ENCODE assay signal across 10 cellular contexts in the genomic region with DNA sequence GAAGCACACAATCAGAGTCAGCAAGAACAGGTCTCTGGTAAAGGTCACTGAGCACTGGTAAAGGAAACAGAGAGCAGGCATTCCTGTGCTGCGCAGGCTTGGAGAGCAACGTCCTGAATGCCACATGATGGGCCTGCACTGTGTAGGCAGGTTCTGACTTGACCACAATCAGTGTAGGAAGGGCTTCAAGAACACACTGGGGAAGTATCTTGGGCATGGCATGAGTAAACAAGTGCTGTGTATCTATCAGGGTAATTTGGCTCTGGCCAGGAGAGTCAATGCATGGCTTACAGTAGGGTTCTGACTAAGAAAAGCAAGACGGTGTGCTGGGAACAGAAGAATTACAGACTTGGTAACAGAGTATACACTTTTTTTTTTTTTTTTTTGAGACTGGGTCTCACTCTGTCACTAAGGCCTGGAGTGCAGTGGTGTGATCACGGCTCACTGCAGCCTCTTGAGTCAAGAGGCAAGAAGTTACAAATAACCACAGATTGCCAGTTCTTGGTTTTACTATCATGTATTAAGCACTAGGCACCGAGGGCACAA. TPM values are rescaled to one million over a fixed set of nuclear protein-coding genes. Genes with fewer than 3 reads are reported as not detected.
DNase-seq lines count a peak whose midpoint lies in the region; ATAC-seq and TF ChIP-seq lines count a peak whose summit lies in the region.
"Had no signal": no experiment of that assay in that cellular context is flagged by ENCODE, and none has a peak within 500 bp of the region (broad histone marks: within the 10 kb centered on the region; RNA-seq: fewer than 3 reads in every experiment).

No MANE protein-coding gene starts in this region.

- H3K27ac ChIP-seq in right lobe of liver (peak overlapping the region in 1 of 3 donors; percentile 12), upper lobe of left lung (peak overlapping the region; percentile 57 to 78 (median 66))

- H3K36me3 ChIP-seq in right lobe of liver (peaks cover 0 to 19% (median 10%) of the 10 kb centered on the region in 4 donors), upper lobe of left lung (peaks cover 4 to 28% (median 7%) of the 10 kb centered on the region in 4 donors)

- H3K4me1 ChIP-seq in right lobe of liver (peaks cover 0 to 18% (median 11%) of the 10 kb centered on the region in 4 donors), upper lobe of left lung (peaks cover 59 to 79% (median 75%) of the 10 kb centered on the region in 4 donors)

- H3K4me3 Mint-ChIP-seq in activated naive CD4-positive, alpha-beta T cell treated with anti-CD3 and anti-CD28 coated beads, Interleukin-2, amount 50 U/mL, for 24 hours = peak overlapping the region; percentile 5
- H3K4me3 Mint-ChIP-seq: B cell had no signal

- H3K27me3 ChIP-seq in right lobe of liver (no peaks in the 10 kb centered on the region), upper lobe of left lung (no peaks in the 10 kb centered on the region)

- WGBS in right lobe of liver (ENCODE audit: insufficient coverage, low coverage, low lambda C conversion rate, missing lambda C conversion rate) = 39% methylated on average over 5 of the region's 5 CpGs
- 47 to 49% methylated on average over 5 of the region's 5 CpGs for WGBS in upper lobe of left lung, 2 donors

- H3K9me3 Mint-ChIP-seq in activated naive CD4-positive, alpha-beta T cell treated with anti-CD3 and anti-CD28 coated beads, Interleukin-2, amount 50 U/mL, for 24 hours = no peaks in the 10 kb centered on the region

- H3K36me3 Mint-ChIP-seq in activated naive CD4-positive, alpha-beta T cell treated with anti-CD3 and anti-CD28 coated beads, Interleukin-2, amount 50 U/mL, for 24 hours = peaks cover 12% of the 10 kb centered on the region

- TF ChIP-seq CTCF in right lobe of liver (IDR thresholded peaks at IDR 0.05) (no peak), upper lobe of left lung (IDR thresholded peaks at IDR 0.05) (no peak)

- H3K27ac Mint-ChIP-seq in activated naive CD4-positive, alpha-beta T cell treated with anti-CD3 and anti-CD28 coated beads, Interleukin-2, amount 50 U/mL, for 24 hours = peak overlapping the region; percentile 52
- H3K27ac Mint-ChIP-seq: B cell had no signal

- TF ChIP-seq POLR2A in right lobe of liver (IDR thresholded peaks at IDR 0.05) (no peak), upper lobe of left lung (IDR thresholded peaks at IDR 0.05) (peak in 1 of 4 donors; percentile 20)

- no peaks in the 10 kb centered on the region for H3K9me3 ChIP-seq in right lobe of liver
- no peaks in the 10 kb centered on the region for H3K9me3 ChIP-seq in upper lobe of left lung

- intact Hi-C loops in Right ventricle myocardium inferior (cut with DNase I) (no loop called here), cardiac septum (cut with DNase I) (no loop called here), right lobe of liver (cut with DNase I) (no loop called here)

- peaks cover 93% of the 10 kb centered on the region for H3K4me1 Mint-ChIP-seq in activated naive CD4-positive, alpha-beta T cell treated with anti-CD3 and anti-CD28 coated beads, Interleukin-2, amount 50 U/mL, for 24 hours

- TF ChIP-seq EP300 in upper lobe of left lung (IDR thresholded peaks at IDR 0.05) = no peak

- DNase-seq in Right ventricle myocardium inferior (ENCODE audit: missing footprints) (no peak), cardiac septum (ENCODE audit: low spot score) (no peak), right lobe of liver (peak in 1 of 3 donors; percentile 28), upper lobe of left lung (no peak), C1 segment of cervical spinal cord (lab: John Stamatoyannopoulos, UW) (no peak)
- DNase-seq: cerebellar nuclear complex had no signal

- H3K4me3 ChIP-seq in right lobe of liver (no peak overlapping the region), upper lobe of left lung (no peak overlapping the region)

- ATAC-seq in Right ventricle myocardium inferior = peak; percentile 27
- ATAC-seq in right lobe of liver = peak; percentile 49 to 63 (median 55)
- peak; percentile 54 to 81 for ATAC-seq in upper lobe of left lung (ENCODE audit: low FRiP score in 2 of 2)
- no peak for ATAC-seq in GM18861 (IDR thresholded peaks at IDR 0.05; ENCODE audit: unreplicated experiment)
- no peak for ATAC-seq in HG03354 (IDR thresholded peaks at IDR 0.05; ENCODE audit: poor library complexity, severe bottlenecking, unreplicated experiment)

- H3K27me3 Mint-ChIP-seq in activated naive CD4-positive, alpha-beta T cell treated with anti-CD3 and anti-CD28 coated beads, Interleukin-2, amount 50 U/mL, for 24 hours = no peaks in the 10 kb centered on the region
- H3K27me3 Mint-ChIP-seq: B cell had no signal

RNA-seq across cellular contexts. Expression of a gene that starts 30.6 kb away (rescaled TPM):
- total RNA-seq in Right ventricle myocardium inferior (12.2 TPM), cardiac septum (11.3 TPM), right lobe of liver (10 to 100 TPM; 23.7 to 81.4 (median 29.6) TPM), upper lobe of left lung (100 to 1,000 TPM in 1 of 6 donors, 10 to 100 TPM in 5; 31.5 to 103 (median 64.2) TPM)

RNA-seq across cellular contexts. Expression of a gene that starts 45.5 kb away (rescaled TPM):
- not detected for total RNA-seq in Right ventricle myocardium inferior
- not detected for total RNA-seq in cardiac septum
- total RNA-seq in right lobe of liver = not detected
- under 1 TPM in 1 of 6 donors, not detected in 5; 0.09 TPM for total RNA-seq in upper lobe of left lung
- total RNA-seq: B cell had no signal

Comparison
In these comparisons a context has a peak if more than half of its experiments do, and no peak if none do; other contexts are left out.
1. ATAC-seq: peak in Right ventricle myocardium inferior (single experiment), right lobe of liver (4 of 4) and upper lobe of left lung (2 of 2); none in GM18861 (single experiment) and HG03354 (single experiment).